ENCODE assay signal across 15 cellular contexts in the genomic region with DNA sequence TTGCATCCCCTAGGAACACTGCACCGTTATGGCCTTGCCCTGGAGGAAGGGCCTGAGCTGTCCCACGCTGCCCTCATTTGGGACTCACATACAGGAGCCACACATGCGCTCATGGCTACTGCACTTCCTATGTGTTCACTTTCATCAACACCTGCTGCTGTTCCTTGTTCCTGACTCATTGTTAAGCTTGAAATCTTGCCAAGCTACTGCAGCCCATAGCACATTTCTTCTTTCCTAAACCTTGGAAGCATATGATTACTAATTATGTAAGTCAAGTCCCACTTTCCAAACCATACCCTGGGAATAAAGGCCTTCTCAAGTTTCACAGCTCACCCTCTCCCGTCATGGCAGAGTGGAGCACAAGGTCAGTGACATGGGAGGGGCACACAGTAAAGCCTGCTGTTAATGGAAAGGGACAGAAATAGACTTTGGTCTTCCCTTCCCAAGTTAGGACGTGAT.
DNase-seq lines count a peak whose midpoint lies in the region; ATAC-seq and TF ChIP-seq lines count a peak whose summit lies in the region.
"Had no signal": no experiment of that assay in that cellular context is flagged by ENCODE, and none has a peak within 500 bp of the region (broad histone marks: within the 10 kb centered on the region; RNA-seq: fewer than 3 reads in every experiment).

No MANE protein-coding gene starts in this region.

- intact Hi-C loops in gastrocnemius medialis (cut with DNase I; ENCODE audit: low total_unique reads) = no loop called here

- DNase-seq in NCI-H146 (lab: John Stamatoyannopoulos, UW) (peak; percentile 25), NCI-H146 treated with DMSO at 0.1 percent for 48 hours (lab: John Stamatoyannopoulos, UW; ENCODE audit: unreplicated experiment) (no peak), NCI-H524 treated with DMSO at 0.1 percent for 48 hours (lab: John Stamatoyannopoulos, UW) (peak; percentile 87), fibroblast of mammary gland (ENCODE audit: low read depth) (peak; percentile 38), gastrocnemius medialis (peak; percentile 27 to 48), mesenteric fat pad (ENCODE audit: low spot score) (no peak), SW 1271 (lab: John Stamatoyannopoulos, UW) (no peak)
- DNase-seq: activated CD8-positive, alpha-beta memory T cell treated with anti-CD3 and anti-CD28 coated beads, Interleukin-2, amount 50 U/mL, for 48 hours; KBM-7; nucleus accumbens; SK-N-SH; stimulated activated CD8-positive, alpha-beta memory T cell treated with anti-CD3 and anti-CD28 coated beads, Interleukin-4, amount 100 ng/mL, for 48 hours; upper lobe of right lung had no signal

- H3K36me3 ChIP-seq in gastrocnemius medialis = no peaks in the 10 kb centered on the region
- H3K36me3 ChIP-seq: upper lobe of right lung had no signal

- in situ Hi-C loops in gastrocnemius medialis (cut with MboI; ENCODE audit: low sequenced_read_pairs in 4 of 4) = no loop called here

- TF ChIP-seq CTCF in fibroblast of mammary gland (conservative IDR thresholded peaks at IDR 0.05; ENCODE audit: control insufficient read depth, insufficient read depth, low read depth, low read length) (no peak), gastrocnemius medialis (IDR thresholded peaks at IDR 0.05 in 4 of 5, conservative IDR thresholded peaks at IDR 0.05 in 1 of 5) (no peak)

- H3K4me3 ChIP-seq in fibroblast of mammary gland (ENCODE audit: control insufficient read depth, low read depth, low read length) (no peak overlapping the region), gastrocnemius medialis (no peak overlapping the region)
- H3K4me3 ChIP-seq: upper lobe of right lung had no signal

- no peak for TF ChIP-seq POLR2A in gastrocnemius medialis (IDR thresholded peaks at IDR 0.05)

- no peaks in the 10 kb centered on the region for H3K9me3 ChIP-seq in gastrocnemius medialis
- H3K9me3 ChIP-seq: SK-N-SH, upper lobe of right lung had no signal

- no peaks in the 10 kb centered on the region for H3K27me3 ChIP-seq in gastrocnemius medialis
- H3K27me3 ChIP-seq: upper lobe of right lung had no signal

- H3K27ac ChIP-seq in gastrocnemius medialis = peak overlapping the region; percentile 15 to 66 (median 64)
- H3K27ac ChIP-seq: upper lobe of right lung had no signal

- peak; percentile 91 to 95 for ATAC-seq in gastrocnemius medialis
- no peak for ATAC-seq in GM18498 (IDR thresholded peaks at IDR 0.05; ENCODE audit: unreplicated experiment)
- ATAC-seq: upper lobe of right lung, WTC11 had no signal

- no peaks in the 10 kb centered on the region for H3K4me1 ChIP-seq in gastrocnemius medialis
- H3K4me1 ChIP-seq: upper lobe of right lung had no signal

Comparison
In these comparisons a context has a peak if more than half of its experiments do, and no peak if none do; other contexts are left out.
1. DNase-seq: peak in NCI-H146 (single experiment), NCI-H524 treated with DMSO at 0.1 percent for 48 hours (single experiment), fibroblast of mammary gland (single experiment) and gastrocnemius medialis (2 of 2); none in NCI-H146 treated with DMSO at 0.1 percent for 48 hours (single experiment), mesenteric fat pad (single experiment) and SW 1271 (0 of 2).